In genomic region chr1:18549896-18550295, GRCh38 we compare ENCODE assay signal across 21 cellular contexts.
DNase-seq lines count a peak whose midpoint lies in the region; ATAC-seq and TF ChIP-seq lines count a peak whose summit lies in the region.
"Had no signal": no experiment of that assay in that cellular context is flagged by ENCODE, and none has a peak within 500 bp of the region (broad histone marks: within the 10 kb centered on the region; RNA-seq: fewer than 3 reads in every experiment).

No MANE protein-coding gene starts in this region.

- H3K36me3 Mint-ChIP-seq in glutamatergic neuron (ENCODE audit: unreplicated experiment), result peaks cover 8% of the 10 kb centered on the region
- no peaks in the 10 kb centered on the region for H3K36me3 Mint-ChIP-seq in activated CD4-positive, alpha-beta memory T cell treated with anti-CD3 and anti-CD28 coated beads for 36 hours

- POLR2A ChIA-PET in activated CD4-positive, alpha-beta memory T cell treated with anti-CD3 and anti-CD28 coated beads for 36 hours (lab: Charles Lee), result no interaction called here

- H3K4me3 Mint-ChIP-seq in glutamatergic neuron (ENCODE audit: unreplicated experiment), result peak overlapping the region; percentile 72
- no peak overlapping the region for H3K4me3 Mint-ChIP-seq in activated CD4-positive, alpha-beta memory T cell treated with anti-CD3 and anti-CD28 coated beads for 36 hours

- CTCF ChIA-PET in activated CD4-positive, alpha-beta memory T cell treated with anti-CD3 and anti-CD28 coated beads for 36 hours (lab: Charles Lee), result no interaction called here

- H3K4me1 Mint-ChIP-seq in glutamatergic neuron (ENCODE audit: low read depth, unreplicated experiment), result peaks cover 39% of the 10 kb centered on the region
- H3K4me1 Mint-ChIP-seq in activated CD4-positive, alpha-beta memory T cell treated with anti-CD3 and anti-CD28 coated beads for 36 hours (ENCODE audit: low read depth), result no peaks in the 10 kb centered on the region

- intact Hi-C loops in activated CD4-positive, alpha-beta memory T cell treated with anti-CD3 and anti-CD28 coated beads for 36 hours (cut with micrococcal nuclease), result no loop called here

- peaks cover 24% of the 10 kb centered on the region for H3K27me3 Mint-ChIP-seq in glutamatergic neuron (ENCODE audit: unreplicated experiment)
- H3K27me3 Mint-ChIP-seq in activated CD4-positive, alpha-beta memory T cell treated with anti-CD3 and anti-CD28 coated beads for 36 hours, result peaks cover 14% of the 10 kb centered on the region

- no peak overlapping the region for H3K27ac Mint-ChIP-seq in glutamatergic neuron (ENCODE audit: unreplicated experiment)
- no peak overlapping the region for H3K27ac Mint-ChIP-seq in activated CD4-positive, alpha-beta memory T cell treated with anti-CD3 and anti-CD28 coated beads for 36 hours

- no peak for ATAC-seq in GM21825 (IDR thresholded peaks at IDR 0.05; ENCODE audit: unreplicated experiment)
- ATAC-seq: K562 had no signal

- no peak for TF ChIP-seq CTCF in glutamatergic neuron (IDR thresholded peaks at IDR 0.05; ENCODE audit: partially characterized antibody, unreplicated experiment)

- peak; percentile 70 for DNase-seq in NCI-H82 (lab: John Stamatoyannopoulos, UW)
- DNase-seq in NCI-H82 treated with DMSO at 0.1 percent for 48 hours (lab: John Stamatoyannopoulos, UW; ENCODE audit: unreplicated experiment), result no peak
- peak; percentile 53 for DNase-seq in NCI-H524 treated with DMSO at 0.1 percent for 48 hours (lab: John Stamatoyannopoulos, UW)
- DNase-seq in glutamatergic neuron, result peak; percentile 35
- no peak for DNase-seq in activated CD4-positive, alpha-beta memory T cell treated with anti-CD3 and anti-CD28 coated beads for 36 hours
- no peak for DNase-seq in AG08395 (ENCODE audit: low spot score)
- DNase-seq: ACHN, Calu3, GM23248, H7, Kasumi-1, NCI-H1092 treated with DMSO at 0.1 percent for 48 hours, NCI-H1436, NCI-H1930, NCI-H2227 treated with DMSO at 0.1 percent for 48 hours, NCI-H510A treated with DMSO at 0.1 percent for 48 hours, OCI-M1, Peyer's patch, SHP77 treated with DMSO at 0.1 percent for 48 hours had no signal

- peaks cover 19% of the 10 kb centered on the region for H3K9me3 Mint-ChIP-seq in glutamatergic neuron (ENCODE audit: unreplicated experiment)
- no peaks in the 10 kb centered on the region for H3K9me3 Mint-ChIP-seq in activated CD4-positive, alpha-beta memory T cell treated with anti-CD3 and anti-CD28 coated beads for 36 hours

Comparison
In these comparisons a context has a peak if more than half of its experiments do, and no peak if none do; other contexts are left out.
1. DNase-seq: peak in NCI-H82 (single experiment), NCI-H524 treated with DMSO at 0.1 percent for 48 hours (single experiment) and glutamatergic neuron (single experiment); none in NCI-H82 treated with DMSO at 0.1 percent for 48 hours (single experiment), activated CD4-positive, alpha-beta memory T cell treated with anti-CD3 and anti-CD28 coated beads for 36 hours (single experiment) and AG08395 (single experiment).